ENCODE assay signal across 1 cellular context in the genomic region with DNA sequence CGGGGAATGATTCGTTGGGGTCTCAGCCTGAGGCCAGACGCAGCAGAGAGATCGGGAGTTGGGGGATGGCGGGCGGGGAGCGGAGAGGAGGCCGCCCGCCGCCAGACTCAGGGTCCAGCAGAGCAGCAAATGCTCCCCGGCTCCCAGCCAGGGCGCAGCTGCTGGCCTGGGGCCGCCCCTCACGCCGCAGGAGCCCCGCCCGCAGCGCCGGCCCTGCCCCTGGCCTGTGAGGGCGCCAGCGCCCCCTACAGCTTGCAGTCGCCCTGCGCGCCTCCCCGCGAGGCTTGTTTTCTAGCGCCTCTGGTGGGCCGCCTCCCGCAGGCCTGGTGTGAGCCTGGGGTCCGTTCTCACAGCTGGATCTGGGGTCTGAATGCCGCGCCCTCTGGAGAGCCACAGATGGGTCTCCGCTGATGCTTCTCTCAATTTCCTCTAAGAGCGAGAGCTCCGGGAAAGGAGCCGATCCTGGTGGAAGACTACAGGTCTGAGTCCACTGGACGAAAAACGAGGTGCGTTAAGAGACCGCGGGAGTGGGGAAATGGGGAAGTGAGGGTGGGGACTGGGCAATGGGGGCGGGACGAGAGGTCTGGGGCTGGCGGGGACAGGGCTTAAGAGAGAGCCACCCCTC.
A peak's percentile ranks its signal among the peaks of the same experiment; 100 is the strongest.
TF ChIP-seq lines count a peak whose summit lies in the region.

No MANE protein-coding gene starts in this region.

TF ChIP-seq in WTC11, 78 proteins besides CTCF, POLR2A, EP300 and RAD21 (continued from another document):
- TF ChIP-seq, protein P1, sequence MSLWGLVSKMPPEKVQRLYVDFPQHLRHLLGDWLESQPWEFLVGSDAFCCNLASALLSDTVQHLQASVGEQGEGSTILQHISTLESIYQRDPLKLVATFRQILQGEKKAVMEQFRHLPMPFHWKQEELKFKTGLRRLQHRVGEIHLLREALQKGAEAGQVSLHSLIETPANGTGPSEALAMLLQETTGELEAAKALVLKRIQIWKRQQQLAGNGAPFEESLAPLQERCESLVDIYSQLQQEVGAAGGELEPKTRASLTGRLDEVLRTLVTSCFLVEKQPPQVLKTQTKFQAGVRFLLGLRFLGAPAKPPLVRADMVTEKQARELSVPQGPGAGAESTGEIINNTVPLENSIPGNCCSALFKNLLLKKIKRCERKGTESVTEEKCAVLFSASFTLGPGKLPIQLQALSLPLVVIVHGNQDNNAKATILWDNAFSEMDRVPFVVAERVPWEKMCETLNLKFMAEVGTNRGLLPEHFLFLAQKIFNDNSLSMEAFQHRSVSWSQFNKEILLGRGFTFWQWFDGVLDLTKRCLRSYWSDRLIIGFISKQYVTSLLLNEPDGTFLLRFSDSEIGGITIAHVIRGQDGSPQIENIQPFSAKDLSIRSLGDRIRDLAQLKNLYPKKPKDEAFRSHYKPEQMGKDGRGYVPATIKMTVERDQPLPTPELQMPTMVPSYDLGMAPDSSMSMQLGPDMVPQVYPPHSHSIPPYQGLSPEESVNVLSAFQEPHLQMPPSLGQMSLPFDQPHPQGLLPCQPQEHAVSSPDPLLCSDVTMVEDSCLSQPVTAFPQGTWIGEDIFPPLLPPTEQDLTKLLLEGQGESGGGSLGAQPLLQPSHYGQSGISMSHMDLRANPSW (CRISPR knock-in tag; conservative IDR thresholded peaks at IDR 0.05; ENCODE audit: low read depth): no peak
- TF ChIP-seq, protein P2, sequence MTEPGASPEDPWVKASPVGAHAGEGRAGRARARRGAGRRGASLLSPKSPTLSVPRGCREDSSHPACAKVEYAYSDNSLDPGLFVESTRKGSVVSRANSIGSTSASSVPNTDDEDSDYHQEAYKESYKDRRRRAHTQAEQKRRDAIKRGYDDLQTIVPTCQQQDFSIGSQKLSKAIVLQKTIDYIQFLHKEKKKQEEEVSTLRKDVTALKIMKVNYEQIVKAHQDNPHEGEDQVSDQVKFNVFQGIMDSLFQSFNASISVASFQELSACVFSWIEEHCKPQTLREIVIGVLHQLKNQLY (CRISPR knock-in tag; IDR thresholded peaks at IDR 0.05): no peak
- TF ChIP-seq, protein P3, sequence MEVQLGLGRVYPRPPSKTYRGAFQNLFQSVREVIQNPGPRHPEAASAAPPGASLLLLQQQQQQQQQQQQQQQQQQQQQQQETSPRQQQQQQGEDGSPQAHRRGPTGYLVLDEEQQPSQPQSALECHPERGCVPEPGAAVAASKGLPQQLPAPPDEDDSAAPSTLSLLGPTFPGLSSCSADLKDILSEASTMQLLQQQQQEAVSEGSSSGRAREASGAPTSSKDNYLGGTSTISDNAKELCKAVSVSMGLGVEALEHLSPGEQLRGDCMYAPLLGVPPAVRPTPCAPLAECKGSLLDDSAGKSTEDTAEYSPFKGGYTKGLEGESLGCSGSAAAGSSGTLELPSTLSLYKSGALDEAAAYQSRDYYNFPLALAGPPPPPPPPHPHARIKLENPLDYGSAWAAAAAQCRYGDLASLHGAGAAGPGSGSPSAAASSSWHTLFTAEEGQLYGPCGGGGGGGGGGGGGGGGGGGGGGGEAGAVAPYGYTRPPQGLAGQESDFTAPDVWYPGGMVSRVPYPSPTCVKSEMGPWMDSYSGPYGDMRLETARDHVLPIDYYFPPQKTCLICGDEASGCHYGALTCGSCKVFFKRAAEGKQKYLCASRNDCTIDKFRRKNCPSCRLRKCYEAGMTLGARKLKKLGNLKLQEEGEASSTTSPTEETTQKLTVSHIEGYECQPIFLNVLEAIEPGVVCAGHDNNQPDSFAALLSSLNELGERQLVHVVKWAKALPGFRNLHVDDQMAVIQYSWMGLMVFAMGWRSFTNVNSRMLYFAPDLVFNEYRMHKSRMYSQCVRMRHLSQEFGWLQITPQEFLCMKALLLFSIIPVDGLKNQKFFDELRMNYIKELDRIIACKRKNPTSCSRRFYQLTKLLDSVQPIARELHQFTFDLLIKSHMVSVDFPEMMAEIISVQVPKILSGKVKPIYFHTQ (CRISPR knock-in tag; IDR thresholded peaks at IDR 0.05): no peak
- TF ChIP-seq, protein P4, sequence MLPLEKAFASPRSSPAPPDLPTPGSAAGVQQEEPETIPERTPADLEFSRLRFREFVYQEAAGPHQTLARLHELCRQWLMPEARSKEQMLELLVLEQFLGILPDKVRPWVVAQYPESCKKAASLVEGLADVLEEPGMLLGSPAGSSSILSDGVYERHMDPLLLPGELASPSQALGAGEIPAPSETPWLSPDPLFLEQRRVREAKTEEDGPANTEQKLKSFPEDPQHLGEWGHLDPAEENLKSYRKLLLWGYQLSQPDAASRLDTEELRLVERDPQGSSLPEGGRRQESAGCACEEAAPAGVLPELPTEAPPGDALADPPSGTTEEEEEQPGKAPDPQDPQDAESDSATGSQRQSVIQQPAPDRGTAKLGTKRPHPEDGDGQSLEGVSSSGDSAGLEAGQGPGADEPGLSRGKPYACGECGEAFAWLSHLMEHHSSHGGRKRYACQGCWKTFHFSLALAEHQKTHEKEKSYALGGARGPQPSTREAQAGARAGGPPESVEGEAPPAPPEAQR (CRISPR knock-in tag; IDR thresholded peaks at IDR 0.05): no peak
- TF ChIP-seq ZNF219 (CRISPR knock-in tag; IDR thresholded peaks at IDR 0.05; ENCODE audit: borderline replicate concordance) (no peak), ZNF423 (CRISPR knock-in tag; IDR thresholded peaks at IDR 0.05) (peak; percentile 98), GABPB1 (CRISPR knock-in tag; IDR thresholded peaks at IDR 0.05) (peak; percentile 74), CBFB (CRISPR knock-in tag; IDR thresholded peaks at IDR 0.05; ENCODE audit: low read depth) (0 out of 2 replicates have a peak, but pooled peaks have one; percentile 25), ZNF232 (CRISPR knock-in tag; IDR thresholded peaks at IDR 0.05) (peak; percentile 76)
- TF ChIP-seq, protein P5, sequence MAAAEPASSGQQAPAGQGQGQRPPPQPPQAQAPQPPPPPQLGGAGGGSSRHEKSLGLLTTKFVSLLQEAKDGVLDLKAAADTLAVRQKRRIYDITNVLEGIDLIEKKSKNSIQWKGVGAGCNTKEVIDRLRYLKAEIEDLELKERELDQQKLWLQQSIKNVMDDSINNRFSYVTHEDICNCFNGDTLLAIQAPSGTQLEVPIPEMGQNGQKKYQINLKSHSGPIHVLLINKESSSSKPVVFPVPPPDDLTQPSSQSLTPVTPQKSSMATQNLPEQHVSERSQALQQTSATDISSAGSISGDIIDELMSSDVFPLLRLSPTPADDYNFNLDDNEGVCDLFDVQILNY (CRISPR knock-in tag; IDR thresholded peaks at IDR 0.05): 0 out of 2 replicates have a peak, but pooled peaks have one; percentile 57
